In the genomic region with DNA sequence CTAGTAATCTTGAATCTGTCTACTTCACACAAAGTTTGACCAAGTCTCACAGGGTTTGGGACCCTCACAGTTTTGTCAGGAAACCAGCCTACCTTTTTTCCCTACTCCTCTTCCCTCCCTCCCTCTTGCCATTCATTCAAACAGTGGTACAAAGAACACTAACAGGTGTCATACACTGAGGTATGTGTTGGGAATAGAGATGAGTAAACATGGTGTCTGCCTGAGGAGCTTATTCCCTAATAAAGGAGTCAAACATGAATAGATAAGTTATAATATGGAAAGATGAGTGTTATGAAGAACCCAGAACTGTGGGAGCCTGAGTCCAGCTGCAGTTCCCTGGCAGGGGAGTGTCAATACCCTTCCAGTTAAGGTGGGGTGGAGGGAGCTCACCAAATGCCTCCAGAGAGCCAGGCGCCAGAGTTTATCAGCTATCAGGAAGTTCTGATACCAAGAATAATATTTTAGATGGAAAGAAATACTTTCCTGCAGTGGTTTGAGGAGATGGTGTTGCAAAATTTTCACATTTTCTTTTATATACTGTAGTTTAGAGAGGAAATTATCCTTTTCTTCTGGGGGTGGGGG, we compare ENCODE assay signal across 1 cellular context.
TF ChIP-seq lines count a peak whose summit lies in the region.

No MANE protein-coding gene starts in this region.

TF ChIP-seq in SK-N-SH treated with all-trans-retinoic acid at 6 μM for 48 hours, 23 proteins besides CTCF, POLR2A, EP300 and RAD21 (continued from another document):
- TF ChIP-seq, protein P1, sequence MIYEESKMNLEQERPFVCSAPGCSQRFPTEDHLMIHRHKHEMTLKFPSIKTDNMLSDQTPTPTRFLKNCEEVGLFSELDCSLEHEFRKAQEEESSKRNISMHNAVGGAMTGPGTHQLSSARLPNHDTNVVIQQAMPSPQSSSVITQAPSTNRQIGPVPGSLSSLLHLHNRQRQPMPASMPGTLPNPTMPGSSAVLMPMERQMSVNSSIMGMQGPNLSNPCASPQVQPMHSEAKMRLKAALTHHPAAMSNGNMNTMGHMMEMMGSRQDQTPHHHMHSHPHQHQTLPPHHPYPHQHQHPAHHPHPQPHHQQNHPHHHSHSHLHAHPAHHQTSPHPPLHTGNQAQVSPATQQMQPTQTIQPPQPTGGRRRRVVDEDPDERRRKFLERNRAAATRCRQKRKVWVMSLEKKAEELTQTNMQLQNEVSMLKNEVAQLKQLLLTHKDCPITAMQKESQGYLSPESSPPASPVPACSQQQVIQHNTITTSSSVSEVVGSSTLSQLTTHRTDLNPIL (CRISPR knock-in tag; IDR thresholded peaks at IDR 0.05; ENCODE audit: low read depth), result no peak
